ENCODE assay signal across 1 cellular context in genomic region chr1:230120289-230120948, GRCh38.
TF ChIP-seq lines count a peak whose summit lies in the region.

No MANE protein-coding gene starts in this region.

TF ChIP-seq in HepG2, 621 proteins besides CTCF, POLR2A, EP300 and RAD21:
- 0 out of 2 replicates have a peak, but pooled peaks have one; percentile 19 for TF ChIP-seq PHF20 (CRISPR knock-in tag; IDR thresholded peaks at IDR 0.05)
- TF ChIP-seq ZFX (CRISPR knock-in tag; IDR thresholded peaks at IDR 0.05; ENCODE audit: low read depth) = no peak
- no peak for TF ChIP-seq SP140L (CRISPR knock-in tag; IDR thresholded peaks at IDR 0.05; ENCODE audit: borderline replicate concordance)
- 0 out of 2 replicates have a peak, but pooled peaks have one; percentile 12 for TF ChIP-seq SMAD1 (CRISPR knock-in tag; IDR thresholded peaks at IDR 0.05; ENCODE audit: borderline replicate concordance, low read depth)
- no peak for TF ChIP-seq ZNF501 (CRISPR knock-in tag; IDR thresholded peaks at IDR 0.05)
- TF ChIP-seq BCL3 (CRISPR knock-in tag; IDR thresholded peaks at IDR 0.05) = no peak
- TF ChIP-seq ZNF646 (CRISPR knock-in tag; IDR thresholded peaks at IDR 0.05) = no peak
- no peak for TF ChIP-seq NFAT5 (CRISPR knock-in tag; IDR thresholded peaks at IDR 0.05)
- no peak for TF ChIP-seq PAF1 (CRISPR knock-in tag; IDR thresholded peaks at IDR 0.05)
- TF ChIP-seq HDAC2 (CRISPR knock-in tag; IDR thresholded peaks at IDR 0.05) = no peak
